8 cellular contexts compared by ENCODE assay signal in genomic region chr21:42337830-42338729, GRCh38. TPM values are rescaled to one million over a fixed set of nuclear protein-coding genes. Genes with fewer than 3 reads are reported as not detected.
DNase-seq lines count a peak whose midpoint lies in the region; ATAC-seq and TF ChIP-seq lines count a peak whose summit lies in the region.

No MANE protein-coding gene starts in this region.

- in situ Hi-C loops in KBM-7 (cut with MboI; ENCODE audit: low pct_unique_long_range_greater_than_20kb, low sequenced_read_pairs), result no loop called here

- peaks cover 2% of the 10 kb centered on the region for H3K27me3 Mint-ChIP-seq in activated T-cell treated with anti-CD3 and anti-CD28 coated beads, Interleukin-2, amount 50 U/mL, for 4 hours (ENCODE audit: low read depth)
- H3K27me3 Mint-ChIP-seq in neural progenitor cell (ENCODE audit: insufficient read depth, low read depth), result peaks cover 9% of the 10 kb centered on the region

- H3K36me3 ChIP-seq in fibroblast of lung (ENCODE audit: control insufficient read depth, insufficient read depth, low read length), result no peaks in the 10 kb centered on the region
- no peaks in the 10 kb centered on the region for H3K36me3 ChIP-seq in neural progenitor cell
- no peaks in the 10 kb centered on the region for H3K36me3 ChIP-seq in stomach

- intact Hi-C loops in stomach (cut with DNase I; ENCODE audit: low total_unique reads), result no loop called here

- H3K4me3 ChIP-seq in fibroblast of lung (replicated peaks in 1 of 4; ENCODE audit: control extremely low read depth in 1 of 4, insufficient read depth in 1 of 4, low read depth in 3 of 4, low read length in 4 of 4) (no peak overlapping the region), neural progenitor cell (no peak overlapping the region), stomach (no peak overlapping the region)

- peak overlapping the region; percentile 23 for H3K4me3 Mint-ChIP-seq in activated T-cell treated with anti-CD3 and anti-CD28 coated beads, Interleukin-2, amount 50 U/mL, for 4 hours
- peak overlapping the region; percentile 64 for H3K4me3 Mint-ChIP-seq in neural progenitor cell

- H4K20me1 ChIP-seq in fibroblast of lung (ENCODE audit: control insufficient read depth, extremely low read depth, insufficient read depth, low read length), result no peaks in the 10 kb centered on the region
- H4K20me1 ChIP-seq in neural progenitor cell (ENCODE audit: low read depth), result no peaks in the 10 kb centered on the region

- no peak for TF ChIP-seq EP300 in stomach (IDR thresholded peaks at IDR 0.05)

- H3K9me3 ChIP-seq in fibroblast of lung (ENCODE audit: control insufficient read depth, insufficient read depth, low read depth, low read length) (no peaks in the 10 kb centered on the region), neural progenitor cell (ENCODE audit: low read depth) (no peaks in the 10 kb centered on the region), stomach (no peaks in the 10 kb centered on the region)

- H3F3A ChIP-seq in neural progenitor cell (ENCODE audit: low read depth), result peaks cover 10% of the 10 kb centered on the region

- no peak overlapping the region for H2AFZ ChIP-seq in fibroblast of lung (ENCODE audit: low read length)
- peak overlapping the region; percentile 93 for H2AFZ ChIP-seq in neural progenitor cell (replicated peaks)

- H3K4me1 ChIP-seq in fibroblast of lung (ENCODE audit: control insufficient read depth, extremely low read depth, insufficient read depth, low read length) (no peaks in the 10 kb centered on the region), neural progenitor cell (peaks cover 15% of the 10 kb centered on the region), stomach (peaks cover 4 to 18% (median 14%) of the 10 kb centered on the region in 4 donors)

- TF ChIP-seq CTCF in fibroblast of lung (conservative IDR thresholded peaks at IDR 0.05 in 1 of 2, IDR thresholded peaks at IDR 0.05 in 1 of 2; ENCODE audit: low read depth in 1 of 2, low read length in 2 of 2) (peak; percentile 31 to 72), neural progenitor cell (IDR thresholded peaks at IDR 0.05) (peak; percentile 77), stomach (IDR thresholded peaks at IDR 0.05) (peak in 5 of 7 experiments; percentile 52 to 77 (median 73))

- 18 to 32% (median 28%) methylated on average over 22 to 23 of the region's 23 CpGs for WGBS in stomach, 5 donors

- H3K79me2 ChIP-seq in fibroblast of lung (ENCODE audit: control insufficient read depth, insufficient read depth, low read length) (no peaks in the 10 kb centered on the region), neural progenitor cell (ENCODE audit: low read depth) (no peaks in the 10 kb centered on the region)

- H3K9ac ChIP-seq in fibroblast of lung (ENCODE audit: insufficient read depth, low read length) (no peak overlapping the region), neural progenitor cell (no peak overlapping the region)

- peaks cover 2% of the 10 kb centered on the region for H3K27me3 ChIP-seq in fibroblast of lung (ENCODE audit: control insufficient read depth, insufficient read depth, low read length)
- no peaks in the 10 kb centered on the region for H3K27me3 ChIP-seq in neural progenitor cell
- H3K27me3 ChIP-seq in stomach, result peaks cover 0 to 25% (median 0%) of the 10 kb centered on the region in 3 donors

- peaks cover 10% of the 10 kb centered on the region for H3K4me1 Mint-ChIP-seq in activated T-cell treated with anti-CD3 and anti-CD28 coated beads, Interleukin-2, amount 50 U/mL, for 4 hours (ENCODE audit: low read depth)
- peaks cover 43% of the 10 kb centered on the region for H3K4me1 Mint-ChIP-seq in neural progenitor cell

- H3K9me3 Mint-ChIP-seq in activated T-cell treated with anti-CD3 and anti-CD28 coated beads, Interleukin-2, amount 50 U/mL, for 4 hours, result no peaks in the 10 kb centered on the region
- H3K9me3 Mint-ChIP-seq in neural progenitor cell, result no peaks in the 10 kb centered on the region

- peak overlapping the region; percentile 79 for H3K27ac Mint-ChIP-seq in neural progenitor cell

- H3K4me2 ChIP-seq in fibroblast of lung (ENCODE audit: extremely low read depth, insufficient read depth, low read length) (no peak overlapping the region), neural progenitor cell (no peak overlapping the region)

- H3K27ac ChIP-seq in fibroblast of lung (ENCODE audit: insufficient read depth, low read length) (no peak overlapping the region), neural progenitor cell (no peak overlapping the region), stomach (peak overlapping the region in 3 of 5 donors; percentile 16 to 78 (median 42))

- peak; percentile 70 for DNase-seq in CMK (ENCODE audit: low read depth)
- peak; percentile 43 for DNase-seq in KBM-7
- peak; percentile 78 for DNase-seq in OCI-M1 (lab: John Stamatoyannopoulos, UW)
- peak; percentile 80 for DNase-seq in activated T-cell treated with anti-CD3 and anti-CD28 coated beads, Interleukin-2, amount 50 U/mL, for 4 hours
- DNase-seq in fibroblast of lung (ENCODE audit: low read depth in 2 of 2), result peak; percentile 35 to 50
- peak; percentile 87 for DNase-seq in neural progenitor cell (ENCODE audit: low spot score)
- DNase-seq in stomach, result peak; percentile 90

- ATAC-seq in activated T-cell treated with anti-CD3 and anti-CD28 coated beads, Interleukin-2, amount 50 U/mL, for 4 hours, result peak; percentile 95 to 96
- no peak for ATAC-seq in GM21526 (IDR thresholded peaks at IDR 0.05; ENCODE audit: low FRiP score, unreplicated experiment)

- TF ChIP-seq POLR2A in stomach (IDR thresholded peaks at IDR 0.05), result no peak

- H3K36me3 Mint-ChIP-seq in activated T-cell treated with anti-CD3 and anti-CD28 coated beads, Interleukin-2, amount 50 U/mL, for 4 hours (ENCODE audit: insufficient read depth), result no peaks in the 10 kb centered on the region
- H3K36me3 Mint-ChIP-seq in neural progenitor cell, result no peaks in the 10 kb centered on the region

RNA-seq across cellular contexts. Expression of gene TFF2, which starts 12.7 kb away (rescaled TPM):
- not detected for total RNA-seq in activated T-cell treated with anti-CD3 and anti-CD28 coated beads, Interleukin-2, amount 50 U/mL, for 4 hours
- total RNA-seq in fibroblast of lung (not detected in 2 replicates), neural progenitor cell (ENCODE audit: low replicate concordance) (not detected in 2 replicates), stomach (1,000 to 10,000 TPM in 3 of 5 donors, 100 to 1,000 TPM in 1, 1 to 10 TPM in 1; 2.3 to 2,979 (median 1,039) TPM)
- polyA plus RNA-seq in fibroblast of lung (not detected in 2 replicates), stomach (1,000 to 10,000 TPM in 2 of 3 donors, 100 to 1,000 TPM in 1; 154 to 2,390 (median 1,084) TPM)
- not detected in 2 replicates for polyA plus RNA-seq in fibroblast of lung (2012)
- polyA minus RNA-seq in fibroblast of lung (ENCODE audit: low replicate concordance), result not detected in 2 replicates

RNA-seq across cellular contexts. Expression of gene TFF3, which starts 22.9 kb away (rescaled TPM):
- under 1 TPM in 2 of 3 donors, not detected in 1; 0.29 to 0.96 TPM for total RNA-seq in activated T-cell treated with anti-CD3 and anti-CD28 coated beads, Interleukin-2, amount 50 U/mL, for 4 hours
- total RNA-seq in fibroblast of lung, result not detected in 2 replicates
- not detected in 2 replicates for polyA plus RNA-seq in fibroblast of lung
- not detected in 2 replicates for polyA plus RNA-seq in fibroblast of lung (2012)
- polyA minus RNA-seq in fibroblast of lung (ENCODE audit: low replicate concordance), result not detected in 2 replicates
- total RNA-seq in neural progenitor cell (ENCODE audit: low replicate concordance), result 0.12 TPM in 1 of 2 replicates, not detected in the other
- total RNA-seq in stomach, result 100 to 1,000 TPM in 2 of 5 donors, 10 to 100 TPM in 2, 1 to 10 TPM in 1; 2.0 to 488 (median 49.6) TPM
- 10 to 100 TPM in 2 of 3 donors, 1 to 10 TPM in 1; 7.1 to 27.8 (median 26.8) TPM for polyA plus RNA-seq in stomach

RNA-seq across cellular contexts. Expression of gene TFF1, which starts 28.3 kb away (rescaled TPM):
- total RNA-seq in activated T-cell treated with anti-CD3 and anti-CD28 coated beads, Interleukin-2, amount 50 U/mL, for 4 hours, result under 1 TPM in 1 of 3 donors, not detected in 2; 0.82 TPM
- total RNA-seq in fibroblast of lung (not detected in 2 replicates), neural progenitor cell (ENCODE audit: low replicate concordance) (not detected in 2 replicates), stomach (1,000 to 10,000 TPM in 1 of 5 donors, 100 to 1,000 TPM in 1, 10 to 100 TPM in 2, not detected in 1; 62.4 to 1,697 (median 407) TPM)
- polyA plus RNA-seq in fibroblast of lung (not detected in 2 replicates), stomach (over 10,000 TPM in 1 of 3 donors, 1,000 to 10,000 TPM in 1, 100 to 1,000 TPM in 1; 385 to 10,944 (median 1,930) TPM)
- polyA plus RNA-seq in fibroblast of lung (2012), result not detected in 2 replicates
- polyA minus RNA-seq in fibroblast of lung (ENCODE audit: low replicate concordance), result not detected in 2 replicates

RNA-seq across cellular contexts. Expression of gene TMPRSS3, which starts 57.8 kb away (rescaled TPM):
- total RNA-seq in activated T-cell treated with anti-CD3 and anti-CD28 coated beads, Interleukin-2, amount 50 U/mL, for 4 hours, result 1 to 10 TPM; 2.0 to 2.6 (median 2.1) TPM
- total RNA-seq in fibroblast of lung (not detected in 2 replicates), neural progenitor cell (ENCODE audit: low replicate concordance) (not detected in 2 replicates), stomach (10 to 100 TPM in 2 of 5 donors, 1 to 10 TPM in 1, under 1 TPM in 1, not detected in 1; 0.45 to 37.9 (median 9.7) TPM)
- polyA plus RNA-seq in fibroblast of lung (not detected in 2 replicates), stomach (1 to 10 TPM; 1.8 to 3.9 (median 3.7) TPM)
- polyA plus RNA-seq in fibroblast of lung (2012), result not detected in 2 replicates
- not detected in 2 replicates for polyA minus RNA-seq in fibroblast of lung (ENCODE audit: low replicate concordance)

Comparison
In these comparisons a context has a peak if more than half of its experiments do, and no peak if none do; other contexts are left out.
1. H3K27ac ChIP-seq: peak in stomach (3 of 5); none in fibroblast of lung (single experiment) and neural progenitor cell (single experiment).
2. Peak in every context shown above with its lines, with median percentiles within 50 percentile points of each other: DNase-seq and CTCF ChIP-seq.